8 cellular contexts compared by ENCODE assay signal in genomic region chr7:12210179-12211053, GRCh38. TPM values are rescaled to one million over a fixed set of nuclear protein-coding genes. Genes with fewer than 3 reads are reported as not detected.
A peak's percentile ranks its signal among the peaks of the same experiment; 100 is the strongest.
DNase-seq lines count a peak whose midpoint lies in the region; ATAC-seq and TF ChIP-seq lines count a peak whose summit lies in the region.

No MANE protein-coding gene starts in this region.

- peaks cover 10% of the 10 kb centered on the region for H3K27me3 ChIP-seq in neural progenitor cell

- no peak overlapping the region for H3K27ac ChIP-seq in neural progenitor cell

- TF ChIP-seq CTCF in WTC11 (IDR thresholded peaks at IDR 0.05) (no peak), fibroblast of pulmonary artery (IDR thresholded peaks at IDR 0.05; ENCODE audit: low read length, missing control alignments) (no peak), neural progenitor cell (IDR thresholded peaks at IDR 0.05) (no peak)

- H3F3A ChIP-seq in neural progenitor cell (ENCODE audit: low read depth), result peaks cover 10% of the 10 kb centered on the region

- peaks cover 3% of the 10 kb centered on the region for H4K20me1 ChIP-seq in neural progenitor cell (ENCODE audit: low read depth)

- no peaks in the 10 kb centered on the region for H3K36me3 Mint-ChIP-seq in WTC11
- peaks cover 6% of the 10 kb centered on the region for H3K36me3 Mint-ChIP-seq in neural progenitor cell

- H3K4me1 Mint-ChIP-seq in WTC11 (peaks cover 17% of the 10 kb centered on the region), neural progenitor cell (peaks cover 17% of the 10 kb centered on the region)

- H3K4me3 Mint-ChIP-seq in WTC11, result peak overlapping the region; percentile 84
- H3K4me3 Mint-ChIP-seq in neural progenitor cell, result peak overlapping the region; percentile 98

- peak overlapping the region; percentile 83 for H3K27ac Mint-ChIP-seq in WTC11
- peak overlapping the region; percentile 38 for H3K27ac Mint-ChIP-seq in neural progenitor cell

- H2AFZ ChIP-seq in neural progenitor cell (replicated peaks), result peak overlapping the region; percentile 93

- no peaks in the 10 kb centered on the region for H3K36me3 ChIP-seq in neural progenitor cell

- peak overlapping the region; percentile 84 for H3K4me2 ChIP-seq in neural progenitor cell

- no peaks in the 10 kb centered on the region for H3K9me3 ChIP-seq in neural progenitor cell (ENCODE audit: low read depth)

- ATAC-seq in GM21381 (IDR thresholded peaks at IDR 0.05; ENCODE audit: unreplicated experiment) (peak; percentile 28), HG03558 (IDR thresholded peaks at IDR 0.05; ENCODE audit: extremely low read depth, unreplicated experiment) (peak; percentile 13), WTC11 (peak; percentile 27)

- DNase-seq in NCI-H1694 treated with DMSO at 0.1 percent for 48 hours (lab: John Stamatoyannopoulos, UW) (peak; percentile 45), NCI-H1694 (lab: John Stamatoyannopoulos, UW) (no peak), WTC11 (ENCODE audit: low spot score) (no peak), fibroblast of pulmonary artery (ENCODE audit: low read depth) (no peak), neural progenitor cell (ENCODE audit: low spot score) (no peak)
- DNase-seq in central memory CD4-positive, alpha-beta T cell, result no peak

- H3K79me2 ChIP-seq in neural progenitor cell (ENCODE audit: low read depth), result peaks cover 40% of the 10 kb centered on the region

- peak overlapping the region; percentile 72 for H3K4me3 ChIP-seq in fibroblast of pulmonary artery (replicated peaks; ENCODE audit: low read depth, low read length)
- H3K4me3 ChIP-seq in neural progenitor cell, result peak overlapping the region; percentile 69

- H3K9ac ChIP-seq in neural progenitor cell, result no peak overlapping the region

- POLR2A ChIA-PET in WTC11 (lab: Charles Lee), result interaction anchor here (0.8 to 1.2 kb wide), 2 partner anchors 11 to 194 kb away, joined by 4 to 6 read pairs; partner anchors contain the start of gene VWDE

- H3K27me3 Mint-ChIP-seq in WTC11 (ENCODE audit: low read depth) (peaks cover 17% of the 10 kb centered on the region), neural progenitor cell (ENCODE audit: insufficient read depth, low read depth) (no peaks in the 10 kb centered on the region)

- CTCF ChIA-PET in WTC11 (lab: Charles Lee), result interaction anchor here (1.0 to 1.5 kb wide), 5 partner anchors 9 to 287 kb away, joined by 3 to 6 read pairs (median 4); no protein-coding TSS in a partner anchor

- H3K9me3 Mint-ChIP-seq in WTC11, result no peaks in the 10 kb centered on the region
- H3K9me3 Mint-ChIP-seq in neural progenitor cell, result peaks cover 2% of the 10 kb centered on the region

- H3K4me1 ChIP-seq in neural progenitor cell, result peaks cover 11% of the 10 kb centered on the region

TF ChIP-seq in WTC11, 78 proteins besides CTCF, POLR2A, EP300 and RAD21 (continues in another document):
- TF ChIP-seq AFF4 (CRISPR knock-in tag; IDR thresholded peaks at IDR 0.05; ENCODE audit: borderline replicate concordance) (no peak), FOXK1 (CRISPR knock-in tag; IDR thresholded peaks at IDR 0.05) (no peak), NFE2L1 (CRISPR knock-in tag; IDR thresholded peaks at IDR 0.05) (no peak), ZNF423 (CRISPR knock-in tag; IDR thresholded peaks at IDR 0.05) (no peak), JUN (CRISPR knock-in tag; IDR thresholded peaks at IDR 0.05) (no peak), SMAD4 (CRISPR knock-in tag; IDR thresholded peaks at IDR 0.05) (no peak), ZNF396 (CRISPR knock-in tag; IDR thresholded peaks at IDR 0.05; ENCODE audit: borderline replicate concordance) (no peak), ZNF425 (CRISPR knock-in tag; conservative IDR thresholded peaks at IDR 0.05) (no peak), RORB (CRISPR knock-in tag; IDR thresholded peaks at IDR 0.05) (no peak), NR2C2 (CRISPR knock-in tag; IDR thresholded peaks at IDR 0.05) (no peak), ZNF263 (CRISPR knock-in tag; IDR thresholded peaks at IDR 0.05; ENCODE audit: low read depth) (no peak), E2F5 (CRISPR knock-in tag; IDR thresholded peaks at IDR 0.05) (no peak), CBFB (CRISPR knock-in tag; IDR thresholded peaks at IDR 0.05; ENCODE audit: low read depth) (no peak), NFATC4 (CRISPR knock-in tag; IDR thresholded peaks at IDR 0.05) (no peak), ELF4 (CRISPR knock-in tag; IDR thresholded peaks at IDR 0.05; ENCODE audit: low read depth) (no peak), ZBTB43 (CRISPR knock-in tag; IDR thresholded peaks at IDR 0.05) (no peak), IRF2 (CRISPR knock-in tag; IDR thresholded peaks at IDR 0.05; ENCODE audit: borderline replicate concordance, low read depth) (no peak), MLX (CRISPR knock-in tag; IDR thresholded peaks at IDR 0.05) (no peak)

RNA-seq across cellular contexts. Expression of gene TMEM106B, which starts 0.7 kb away (rescaled TPM):
- total RNA-seq in WTC11 (2021), result 27.3 to 32.9 TPM (median 31.0 TPM) in 3 replicates
- total RNA-seq in neural progenitor cell (ENCODE audit: low replicate concordance), result 57.4 and 96.5 TPM in 2 replicates
